In the genomic region with DNA sequence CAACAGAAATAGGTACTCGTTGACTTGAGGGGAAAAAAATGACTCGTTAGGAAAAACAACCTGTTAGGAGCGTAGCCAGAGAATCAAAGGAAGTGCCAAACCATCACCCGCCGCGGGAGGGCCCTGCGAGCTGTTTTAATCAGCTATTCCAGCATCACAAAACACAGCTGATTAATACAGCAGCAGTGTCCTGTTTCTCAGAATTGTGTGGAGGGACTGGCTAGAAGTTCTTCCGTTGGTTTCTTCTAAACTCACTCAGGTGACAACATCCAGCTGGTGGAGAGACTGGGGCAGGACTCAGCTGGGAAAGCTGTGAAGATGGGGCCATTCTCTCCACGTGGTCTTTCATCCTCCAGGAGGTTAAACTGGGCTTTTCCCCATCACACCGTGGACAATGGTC, we compare ENCODE assay signal across 14 cellular contexts. TPM values are rescaled to one million over a fixed set of nuclear protein-coding genes. Genes with fewer than 3 reads are reported as not detected.
A peak's percentile ranks its signal among the peaks of the same experiment; 100 is the strongest.
DNase-seq lines count a peak whose midpoint lies in the region; ATAC-seq, FAIRE-seq and TF ChIP-seq lines count a peak whose summit lies in the region.
"Had no signal": no experiment of that assay in that cellular context is flagged by ENCODE, and none has a peak within 500 bp of the region (broad histone marks: within the 10 kb centered on the region; RNA-seq: fewer than 3 reads in every experiment).

No MANE protein-coding gene starts in this region.

- no peak overlapping the region for H3K4me3 Mint-ChIP-seq in activated CD4-positive, alpha-beta memory T cell treated with anti-CD3 and anti-CD28 coated beads for 36 hours
- no peak overlapping the region for H3K4me3 Mint-ChIP-seq in activated CD4-positive, alpha-beta memory T cell treated with anti-CD3 and anti-CD28 coated beads, Interleukin-2, amount 10 ng/mL, durations not matched to agents 7 days and 5 days
- H3K4me3 Mint-ChIP-seq in H9, result no peak overlapping the region
- H3K4me3 Mint-ChIP-seq: activated naive CD4-positive, alpha-beta T cell treated with anti-CD3 and anti-CD28 coated beads, Interleukin-2, amount 50 U/mL, for 24 hours had no signal

- CTCF ChIA-PET in activated CD4-positive, alpha-beta memory T cell treated with anti-CD3 and anti-CD28 coated beads for 36 hours (lab: Charles Lee), result interaction anchor here (0.6 to 2.7 kb wide), 7 partner anchors 11 to 419 kb away, joined by 3 to 10 read pairs (median 3); no protein-coding TSS in a partner anchor
- CTCF ChIA-PET in activated CD4-positive, alpha-beta memory T cell treated with anti-CD3 and anti-CD28 coated beads, Interleukin-2, amount 10 ng/mL, durations not matched to agents 7 days and 5 days (lab: Charles Lee), result interaction anchor here (1.7 to 3.1 kb wide), 6 partner anchors 10 to 213 kb away, joined by 7 to 17 read pairs (median 12); no protein-coding TSS in a partner anchor
- CTCF ChIA-PET in K562 (lab: Yijun Ruan, JAX; ENCODE audit: low intra/inter-chr PET ratio), result no interaction called here

- no peak overlapping the region for H3K4ac ChIP-seq in H9 (ENCODE audit: low read depth, low read length)

- H3K36me3 Mint-ChIP-seq in activated CD4-positive, alpha-beta memory T cell treated with anti-CD3 and anti-CD28 coated beads for 36 hours, result no peaks in the 10 kb centered on the region
- no peaks in the 10 kb centered on the region for H3K36me3 Mint-ChIP-seq in activated CD4-positive, alpha-beta memory T cell treated with anti-CD3 and anti-CD28 coated beads, Interleukin-2, amount 10 ng/mL, durations not matched to agents 7 days and 5 days (ENCODE audit: low read depth)
- H3K36me3 Mint-ChIP-seq in H9 (ENCODE audit: insufficient read depth in 1 of 3, low read depth in 3 of 3), result no peaks in the 10 kb centered on the region
- H3K36me3 Mint-ChIP-seq: activated naive CD4-positive, alpha-beta T cell treated with anti-CD3 and anti-CD28 coated beads, Interleukin-2, amount 50 U/mL, for 24 hours had no signal

- no peaks in the 10 kb centered on the region for H3K27me3 ChIP-seq in H9 (ENCODE audit: insufficient read depth, low read length)
- peaks cover 0 to 17% of the 10 kb centered on the region in 2 experiments; a peak in 4 of 5 replicates for H3K27me3 ChIP-seq in K562 (ENCODE audit: control insufficient read depth in 2 of 2, insufficient read depth in 2 of 2, low read length in 2 of 2)
- H3K27me3 ChIP-seq: BLaER1 treated with 17β-estradiol and CSF1 and Interleukin-3, amounts not matched to agents 10 nM and 100 nM had no signal

- H4K20me1 ChIP-seq in H9 (ENCODE audit: control insufficient read depth, insufficient read depth, insufficient read length), result no peaks in the 10 kb centered on the region
- H4K20me1 ChIP-seq in K562 (replicated peaks; ENCODE audit: control insufficient read depth, insufficient read depth, low read length), result no peaks in the 10 kb centered on the region
- H4K20me1 ChIP-seq: BLaER1 treated with 17β-estradiol and CSF1 and Interleukin-3, amounts not matched to agents 10 nM and 100 nM had no signal

- POLR2A ChIA-PET in activated CD4-positive, alpha-beta memory T cell treated with anti-CD3 and anti-CD28 coated beads for 36 hours (lab: Charles Lee), result interaction anchor here (0.5 to 1.5 kb wide), 3 partner anchors 15 to 183 kb away, joined by 3 to 5 read pairs (median 3); no protein-coding TSS in a partner anchor
- POLR2A ChIA-PET in activated CD4-positive, alpha-beta memory T cell treated with anti-CD3 and anti-CD28 coated beads, Interleukin-2, amount 10 ng/mL, durations not matched to agents 7 days and 5 days (lab: Charles Lee), result interaction anchor here (0.9 kb wide), 1 partner anchor 20 kb away, joined by 5 read pairs; no protein-coding TSS in a partner anchor
- POLR2A ChIA-PET in K562 (lab: Yijun Ruan, JAX), result interaction anchor here (0.7 to 1.4 kb wide), 3 partner anchors 10 to 28 kb away, joined by 3 read pairs; a partner anchor contains a TSS

- ATAC-seq in K562 (peak; percentile 76), HG02884 (IDR thresholded peaks at IDR 0.05; ENCODE audit: unreplicated experiment) (no peak), HG02610 (IDR thresholded peaks at IDR 0.05; ENCODE audit: unreplicated experiment) (no peak)

- no peak overlapping the region for H4K5ac ChIP-seq in H9 (ENCODE audit: insufficient read length, low read depth, low read length)

- no CpG with 5 or more reads among the region's 10 CpGs for WGBS in H9 (ENCODE audit: extremely low coverage, insufficient read length, low lambda C conversion rate)
- WGBS in K562 (ENCODE audit: insufficient coverage, low coverage, missing lambda C conversion rate), result 1% methylated on average over 10 of the region's 10 CpGs

- FAIRE-seq in K562 (lab: Jason Lieb, UNC), result no peak

- no peak overlapping the region for H2AK5ac ChIP-seq in H9 (ENCODE audit: insufficient read length, low read length)

- H3K23ac ChIP-seq in H9 (ENCODE audit: insufficient read length, low read depth, low read length), result no peak overlapping the region

- H3K27ac Mint-ChIP-seq in activated CD4-positive, alpha-beta memory T cell treated with anti-CD3 and anti-CD28 coated beads for 36 hours, result no peak overlapping the region
- no peak overlapping the region for H3K27ac Mint-ChIP-seq in activated CD4-positive, alpha-beta memory T cell treated with anti-CD3 and anti-CD28 coated beads, Interleukin-2, amount 10 ng/mL, durations not matched to agents 7 days and 5 days
- no peak overlapping the region for H3K27ac Mint-ChIP-seq in H9
- H3K27ac Mint-ChIP-seq: activated naive CD4-positive, alpha-beta T cell treated with anti-CD3 and anti-CD28 coated beads, Interleukin-2, amount 50 U/mL, for 24 hours had no signal

- no peaks in the 10 kb centered on the region for H3K27me3 Mint-ChIP-seq in activated CD4-positive, alpha-beta memory T cell treated with anti-CD3 and anti-CD28 coated beads for 36 hours
- peaks cover 2% of the 10 kb centered on the region for H3K27me3 Mint-ChIP-seq in activated CD4-positive, alpha-beta memory T cell treated with anti-CD3 and anti-CD28 coated beads, Interleukin-2, amount 10 ng/mL, durations not matched to agents 7 days and 5 days
- no peaks in the 10 kb centered on the region for H3K27me3 Mint-ChIP-seq in H9 (ENCODE audit: low read depth)
- H3K27me3 Mint-ChIP-seq: activated naive CD4-positive, alpha-beta T cell treated with anti-CD3 and anti-CD28 coated beads, Interleukin-2, amount 50 U/mL, for 24 hours had no signal

- H3K9me1 ChIP-seq in K562 (ENCODE audit: control insufficient read depth, insufficient read depth, low read length), result no peaks in the 10 kb centered on the region

- no peak overlapping the region for H3K9ac ChIP-seq in H9 (ENCODE audit: extremely low read depth, insufficient read length, low read length)
- H3K9ac ChIP-seq in K562 (ENCODE audit: insufficient read depth in 1 of 2, low read depth in 2 of 2, low read length in 2 of 2), result no peak overlapping the region
- H3K9ac ChIP-seq: BLaER1 treated with 17β-estradiol and CSF1 and Interleukin-3, amounts not matched to agents 10 nM and 100 nM had no signal

- TF ChIP-seq EP300 in K562 (IDR thresholded peaks at IDR 0.05; ENCODE audit: low read length), result no peak

- H2BK12ac ChIP-seq in H9 (ENCODE audit: insufficient read length, low read depth, low read length), result no peak overlapping the region

- H3K9me3 Mint-ChIP-seq in activated CD4-positive, alpha-beta memory T cell treated with anti-CD3 and anti-CD28 coated beads for 36 hours, result no peaks in the 10 kb centered on the region
- no peaks in the 10 kb centered on the region for H3K9me3 Mint-ChIP-seq in activated CD4-positive, alpha-beta memory T cell treated with anti-CD3 and anti-CD28 coated beads, Interleukin-2, amount 10 ng/mL, durations not matched to agents 7 days and 5 days
- no peaks in the 10 kb centered on the region for H3K9me3 Mint-ChIP-seq in H9
- H3K9me3 Mint-ChIP-seq: activated naive CD4-positive, alpha-beta T cell treated with anti-CD3 and anti-CD28 coated beads, Interleukin-2, amount 50 U/mL, for 24 hours had no signal

- no peak overlapping the region for H3K14ac ChIP-seq in H9 (ENCODE audit: insufficient read depth, low read length)

- H3K36me3 ChIP-seq in K562 (ENCODE audit: control insufficient read depth, insufficient read depth, low read length), result no peaks in the 10 kb centered on the region
- H3K36me3 ChIP-seq: BLaER1 treated with 17β-estradiol and CSF1 and Interleukin-3, amounts not matched to agents 10 nM and 100 nM had no signal

- no peak overlapping the region for H3K27ac ChIP-seq in H9 (ENCODE audit: insufficient read length, low read depth, low read length)
- no peak overlapping the region for H3K27ac ChIP-seq in K562 (ENCODE audit: extremely low read depth, low read depth, low read length)
- H3K27ac ChIP-seq: BLaER1 treated with 17β-estradiol and CSF1 and Interleukin-3, amounts not matched to agents 10 nM and 100 nM had no signal

- no peak overlapping the region for H4K8ac ChIP-seq in H9 (replicated peaks; ENCODE audit: insufficient read length, low read depth, low read length)

- peak; percentile 43 for DNase-seq in activated CD4-positive, alpha-beta memory T cell treated with anti-CD3 and anti-CD28 coated beads for 36 hours
- no peak for DNase-seq in activated CD4-positive, alpha-beta memory T cell treated with anti-CD3 and anti-CD28 coated beads, Interleukin-2, amount 10 ng/mL, durations not matched to agents 7 days and 5 days
- peak; percentile 39 for DNase-seq in H9
- peak in 2 of 4 experiments; percentile 18 to 22 for DNase-seq in K562 (ENCODE audit: extremely low read depth in 1 of 4, low spot score in 3 of 4)
- no peak for DNase-seq in retinal pigment epithelial cell (ENCODE audit: low read depth)
- no peak for DNase-seq in DMS114 treated with DMSO at 0.1 percent for 48 hours (lab: John Stamatoyannopoulos, UW; ENCODE audit: unreplicated experiment)
- DNase-seq: activated CD4-positive, alpha-beta T cell treated with anti-CD3 and anti-CD28 coated beads, Interleukin-2, amount 50 U/mL, for 1 hour had no signal

- no peaks in the 10 kb centered on the region for H3K4me1 Mint-ChIP-seq in activated CD4-positive, alpha-beta memory T cell treated with anti-CD3 and anti-CD28 coated beads for 36 hours (ENCODE audit: low read depth)
- no peaks in the 10 kb centered on the region for H3K4me1 Mint-ChIP-seq in activated CD4-positive, alpha-beta memory T cell treated with anti-CD3 and anti-CD28 coated beads, Interleukin-2, amount 10 ng/mL, durations not matched to agents 7 days and 5 days
- H3K4me1 Mint-ChIP-seq in H9, result peaks cover 12% of the 10 kb centered on the region in 2 experiments
- H3K4me1 Mint-ChIP-seq: activated naive CD4-positive, alpha-beta T cell treated with anti-CD3 and anti-CD28 coated beads, Interleukin-2, amount 50 U/mL, for 24 hours had no signal

- no peaks in the 10 kb centered on the region for H3K4me1 ChIP-seq in H9 (ENCODE audit: insufficient read depth, low read length)
- H3K4me1 ChIP-seq in K562 (replicated peaks in 1 of 2; ENCODE audit: control insufficient read depth in 2 of 2, insufficient read depth in 2 of 2, low read length in 2 of 2), result no peaks in the 10 kb centered on the region; a peak in 1 of 5 replicates
- H3K4me1 ChIP-seq: BLaER1 treated with 17β-estradiol and CSF1 and Interleukin-3, amounts not matched to agents 10 nM and 100 nM had no signal

- intact Hi-C loops in activated CD4-positive, alpha-beta memory T cell treated with anti-CD3 and anti-CD28 coated beads for 36 hours (cut with micrococcal nuclease), result no loop called here
- intact Hi-C loops in K562 (cut with micrococcal nuclease), result no loop called here

- in situ Hi-C loops in K562 (cut with MboI), result no loop called here

- H3K23me2 ChIP-seq in H9 (ENCODE audit: insufficient read length, low read depth, low read length, poor library complexity, severe bottlenecking), result no peaks in the 10 kb centered on the region

- H2AFZ ChIP-seq in H9 (ENCODE audit: low read length), result no peak overlapping the region
- no peak overlapping the region for H2AFZ ChIP-seq in K562 (ENCODE audit: low read depth, low read length)

- no peaks in the 10 kb centered on the region for H3K79me1 ChIP-seq in H9 (ENCODE audit: insufficient read depth, low read depth, low read length, poor library complexity, severe bottlenecking)

- H3K4me2 ChIP-seq in H9 (ENCODE audit: insufficient read depth, insufficient read length, low read length) (no peak overlapping the region), K562 (ENCODE audit: insufficient read depth, low read length) (no peak overlapping the region)
- H3K4me2 ChIP-seq: BLaER1 treated with 17β-estradiol and CSF1 and Interleukin-3, amounts not matched to agents 10 nM and 100 nM had no signal

- no peak overlapping the region for H4K91ac ChIP-seq in H9 (ENCODE audit: insufficient read length, low read depth, low read length)

- no peaks in the 10 kb centered on the region for H3K79me2 ChIP-seq in H9 (ENCODE audit: insufficient read depth, low read length)
- H3K79me2 ChIP-seq in K562 (ENCODE audit: control insufficient read depth, insufficient read depth, low read length), result no peaks in the 10 kb centered on the region

- H3K18ac ChIP-seq in H9 (ENCODE audit: insufficient read length, low read depth, low read length), result no peak overlapping the region

- H3T11ph ChIP-seq in H9 (ENCODE audit: low read length), result no peak overlapping the region

- no TSS peak for BruUV-seq in K562 (replicated peaks; lab: Mats Ljungman, UMichigan)

- no peak overlapping the region for H3K56ac ChIP-seq in H9 (ENCODE audit: insufficient read length, low read depth, low read length)

- H2BK15ac ChIP-seq in H9 (ENCODE audit: low read depth, low read length), result no peak overlapping the region

- TF ChIP-seq RAD21 in K562 (CRISPR knock-in tag; conservative IDR thresholded peaks at IDR 0.05 in 1 of 2, IDR thresholded peaks at IDR 0.05 in 1 of 2), result peak in 1 of 2 experiments; percentile 21; a peak in 1 of 4 replicates

- H2BK120ac ChIP-seq in H9 (ENCODE audit: low read depth, low read length, poor library complexity, severe bottlenecking), result no peak overlapping the region

- H3K9me3 ChIP-seq in H9 (ENCODE audit: control insufficient read depth, low read depth, low read length) (no peaks in the 10 kb centered on the region), K562 (replicated peaks; ENCODE audit: control insufficient read depth, insufficient read depth, low read depth, low read length) (no peaks in the 10 kb centered on the region)
- H3K9me3 ChIP-seq: BLaER1 treated with 17β-estradiol and CSF1 and Interleukin-3, amounts not matched to agents 10 nM and 100 nM had no signal

- H3K4me3 ChIP-seq in K562 (no peak overlapping the region), retinal pigment epithelial cell (ENCODE audit: low read length) (no peak overlapping the region)
- H3K4me3 ChIP-seq: BLaER1 treated with 17β-estradiol and CSF1 and Interleukin-3, amounts not matched to agents 10 nM and 100 nM had no signal

- H2BK5ac ChIP-seq in H9 (ENCODE audit: insufficient read length, low read length), result no peak overlapping the region

- H2BK20ac ChIP-seq in H9 (ENCODE audit: low read depth, low read length, poor library complexity, severe bottlenecking), result no peak overlapping the region

- TF ChIP-seq CTCF in H9 (conservative IDR thresholded peaks at IDR 0.05) (peak; percentile 34; the same call in 1 of the 3 replicates), K562 (IDR thresholded peaks at IDR 0.05 in 2 of 3, conservative IDR thresholded peaks at IDR 0.05 in 1 of 3; ENCODE audit: insufficient read depth in 2 of 3, low read depth in 1 of 3, low read length in 3 of 3) (peak in 2 of 3 experiments; percentile 31 to 36; a peak in 3 of 6 replicates), retinal pigment epithelial cell (conservative IDR thresholded peaks at IDR 0.05; ENCODE audit: low read depth, low read length) (peak; percentile 15)

- TF ChIP-seq POLR2A in K562 (conservative IDR thresholded peaks at IDR 0.05), result no peak

RNA-seq across cellular contexts. Expression of a gene that starts 28.0 kb away (rescaled TPM):
- total RNA-seq in activated CD4-positive, alpha-beta memory T cell treated with anti-CD3 and anti-CD28 coated beads for 36 hours, result 1,000 to 10,000 TPM; 2,378 to 2,407 TPM
- 1,000 to 10,000 TPM; 1,570 to 1,577 TPM for total RNA-seq in activated CD4-positive, alpha-beta memory T cell treated with anti-CD3 and anti-CD28 coated beads, Interleukin-2, amount 10 ng/mL, durations not matched to agents 7 days and 5 days
- 2,142 and 2,160 TPM in 2 replicates for total RNA-seq in H9 (2021)
- total RNA-seq in K562 (2011; cell fraction: chromatin; rRNA removed; ENCODE audit: low replicate concordance), result 922 and 1,034 TPM in 2 replicates
- total RNA-seq in K562 (2011; cell fraction: nucleolus; rRNA removed), result 638 and 697 TPM in 2 replicates
- 726 and 788 TPM in 2 replicates for total RNA-seq in K562 (2011; cell fraction: nucleoplasm; rRNA removed)
- 1,997 and 2,012 TPM in 2 replicates for total RNA-seq in K562 (2014; rRNA removed)
- total RNA-seq in K562 (2014; rRNA removed; fragmentation: Illumina TruSeq; extraction: Trizol), result 3,028 and 3,355 TPM in 2 replicates
- 3,824 and 3,966 TPM in 2 replicates for total RNA-seq in K562 (2015; rRNA removed; fragmentation: Illumina TruSeq; extraction: Trizol)
- total RNA-seq in K562 (2021), result 1,725 and 2,194 TPM in 2 replicates
- 2,026 and 3,646 TPM in 2 replicates for polyA plus RNA-seq in K562 (2011; rRNA removed)
- polyA plus RNA-seq in K562 (2011; cell fraction: cytosol; rRNA removed), result 1,629 and 2,064 TPM in 2 replicates
- 1,239 and 1,514 TPM in 2 replicates for polyA plus RNA-seq in K562 (2011; cell fraction: nucleus; rRNA removed)
- 1,190 and 3,517 TPM in 2 replicates for polyA plus RNA-seq in K562 (2012)
- 2,832 and 3,374 TPM in 2 replicates for polyA plus RNA-seq in K562 (2014; fragmentation: Illumina TruSeq; extraction: Trizol)
- polyA plus RNA-seq in K562 (2014; fragmentation: Nextera tagmentation; extraction: Ambion mirVana), result 1,000 to 10,000 TPM; 1,250 to 2,773 TPM
- 1,654 and 2,779 TPM in 2 replicates for polyA plus RNA-seq in K562 (2014; rRNA removed)
- 4,618 and 6,754 TPM in 2 replicates for polyA minus RNA-seq in K562 (2011; rRNA and poly(A)+ RNA removed)
- polyA minus RNA-seq in K562 (2011; cell fraction: cytosol; rRNA and poly(A)+ RNA removed), result 801 and 1,496 TPM in 2 replicates
- polyA minus RNA-seq in K562 (2011; cell fraction: nucleus; rRNA and poly(A)+ RNA removed), result 597 and 894 TPM in 2 replicates

RNA-seq across cellular contexts. Expression of a gene that starts 52.3 kb away (rescaled TPM):
- total RNA-seq in activated CD4-positive, alpha-beta memory T cell treated with anti-CD3 and anti-CD28 coated beads for 36 hours, result not detected
- total RNA-seq in activated CD4-positive, alpha-beta memory T cell treated with anti-CD3 and anti-CD28 coated beads, Interleukin-2, amount 10 ng/mL, durations not matched to agents 7 days and 5 days, result not detected
- total RNA-seq in H9 (2021) (not detected in 2 replicates), K562 (2014; rRNA removed) (not detected in 2 replicates), K562 (2014; rRNA removed; fragmentation: Illumina TruSeq; extraction: Trizol) (not detected in 2 replicates), K562 (2015; rRNA removed; fragmentation: Illumina TruSeq; extraction: Trizol) (not detected in 2 replicates), K562 (2021) (not detected in 2 replicates)
- total RNA-seq in K562 (2011; cell fraction: chromatin; rRNA removed; ENCODE audit: low replicate concordance), result not detected in 2 replicates
- total RNA-seq in K562 (2011; cell fraction: nucleolus; rRNA removed), result not detected in 2 replicates
- total RNA-seq in K562 (2011; cell fraction: nucleoplasm; rRNA removed), result not detected in 2 replicates
- polyA plus RNA-seq in K562 (2011; rRNA removed) (not detected in 2 replicates), K562 (2014; fragmentation: Illumina TruSeq; extraction: Trizol) (not detected in 2 replicates), K562 (2014; fragmentation: Nextera tagmentation; extraction: Ambion mirVana) (not detected), K562 (2014; rRNA removed) (not detected in 2 replicates)
- polyA plus RNA-seq in K562 (2011; cell fraction: cytosol; rRNA removed), result not detected in 2 replicates
- polyA plus RNA-seq in K562 (2011; cell fraction: nucleus; rRNA removed), result not detected in 2 replicates
- not detected in 2 replicates for polyA plus RNA-seq in K562 (2012)
- not detected in 2 replicates for polyA minus RNA-seq in K562 (2011; rRNA and poly(A)+ RNA removed)
- polyA minus RNA-seq in K562 (2011; cell fraction: cytosol; rRNA and poly(A)+ RNA removed), result not detected in 2 replicates
- polyA minus RNA-seq in K562 (2011; cell fraction: nucleus; rRNA and poly(A)+ RNA removed), result not detected in 2 replicates
- total RNA-seq: mononuclear cell, pulmonary artery endothelial cell, temporal lobe had no signal

Comparison
In these comparisons a context has a peak if more than half of its experiments do, and no peak if none do; other contexts are left out.
1. DNase-seq: peak in activated CD4-positive, alpha-beta memory T cell treated with anti-CD3 and anti-CD28 coated beads for 36 hours (single experiment) and H9 (single experiment); none in activated CD4-positive, alpha-beta memory T cell treated with anti-CD3 and anti-CD28 coated beads, Interleukin-2, amount 10 ng/mL, durations not matched to agents 7 days and 5 days (single experiment), retinal pigment epithelial cell (single experiment) and DMS114 treated with DMSO at 0.1 percent for 48 hours (single experiment).
2. Peak in every context shown above with its lines, with median percentiles within 50 percentile points of each other: CTCF ChIP-seq.